14 cellular contexts compared by ENCODE assay signal in the genomic region with DNA sequence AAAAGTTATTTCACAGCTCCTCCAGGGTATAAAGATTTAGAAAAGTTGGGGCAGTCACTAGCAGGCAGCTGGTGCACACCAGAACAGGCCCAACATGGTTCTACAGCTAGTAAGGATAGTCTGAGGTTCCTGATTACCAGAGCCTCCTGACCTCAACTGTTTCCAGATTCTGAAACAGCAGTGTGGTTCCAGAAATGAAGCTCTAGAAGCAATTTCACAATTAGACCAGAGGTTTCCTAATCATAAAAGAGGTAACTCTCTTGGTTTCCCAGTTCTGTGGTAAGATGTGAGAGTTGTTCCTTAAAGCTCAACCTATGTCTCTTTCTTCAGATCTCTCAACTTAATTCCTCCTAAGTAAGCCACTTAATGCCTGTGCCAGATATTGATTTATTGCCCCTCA. TPM values are rescaled to one million over a fixed set of nuclear protein-coding genes. Genes with fewer than 3 reads are reported as not detected.
DNase-seq lines count a peak whose midpoint lies in the region; ATAC-seq lines count a peak whose summit lies in the region.
"Had no signal": no experiment of that assay in that cellular context is flagged by ENCODE, and none has a peak within 500 bp of the region (broad histone marks: within the 10 kb centered on the region; RNA-seq: fewer than 3 reads in every experiment).

No MANE protein-coding gene starts in this region.

- H3K4me3 Mint-ChIP-seq in activated naive CD8-positive, alpha-beta T cell treated with anti-CD3 and anti-CD28 coated beads, Interleukin-2, amount 50 U/mL, for 24 hours: no peak overlapping the region
- no peak overlapping the region for H3K4me3 Mint-ChIP-seq in activated naive CD8-positive, alpha-beta T cell treated with anti-CD3 and anti-CD28 coated beads for 36 hours
- H3K4me3 Mint-ChIP-seq in stimulated activated naive CD8-positive, alpha-beta T cell treated with anti-CD3 and anti-CD28 coated beads, Interleukin-15, amount 100 ng/mL, for 72 hours: no peak overlapping the region
- H3K4me3 Mint-ChIP-seq in activated T-cell treated with anti-CD3 and anti-CD28 coated beads, Interleukin-2, amount 50 U/mL, for 24 hours: no peak overlapping the region
- H3K4me3 Mint-ChIP-seq: activated CD4-positive, alpha-beta memory T cell treated with anti-CD3 and anti-CD28 coated beads, Interleukin-2, amount 10 ng/mL, durations not matched to agents 7 days and 5 days had no signal

- no peak overlapping the region for H3K27ac Mint-ChIP-seq in activated naive CD8-positive, alpha-beta T cell treated with anti-CD3 and anti-CD28 coated beads, Interleukin-2, amount 50 U/mL, for 24 hours
- no peak overlapping the region for H3K27ac Mint-ChIP-seq in activated naive CD8-positive, alpha-beta T cell treated with anti-CD3 and anti-CD28 coated beads for 36 hours
- no peak overlapping the region for H3K27ac Mint-ChIP-seq in stimulated activated naive CD8-positive, alpha-beta T cell treated with anti-CD3 and anti-CD28 coated beads, Interleukin-15, amount 100 ng/mL, for 72 hours
- no peak overlapping the region for H3K27ac Mint-ChIP-seq in activated T-cell treated with anti-CD3 and anti-CD28 coated beads, Interleukin-2, amount 50 U/mL, for 24 hours
- H3K27ac Mint-ChIP-seq: activated CD4-positive, alpha-beta memory T cell treated with anti-CD3 and anti-CD28 coated beads, Interleukin-2, amount 10 ng/mL, durations not matched to agents 7 days and 5 days had no signal

- H3K36me3 Mint-ChIP-seq in activated naive CD8-positive, alpha-beta T cell treated with anti-CD3 and anti-CD28 coated beads, Interleukin-2, amount 50 U/mL, for 24 hours (ENCODE audit: low read depth): peaks cover 14% of the 10 kb centered on the region
- H3K36me3 Mint-ChIP-seq in activated naive CD8-positive, alpha-beta T cell treated with anti-CD3 and anti-CD28 coated beads for 36 hours: peaks cover 32% of the 10 kb centered on the region
- H3K36me3 Mint-ChIP-seq in activated T-cell treated with anti-CD3 and anti-CD28 coated beads, Interleukin-2, amount 50 U/mL, for 24 hours (ENCODE audit: low read depth): peaks cover 10% of the 10 kb centered on the region

- H3K4me1 Mint-ChIP-seq in activated naive CD8-positive, alpha-beta T cell treated with anti-CD3 and anti-CD28 coated beads, Interleukin-2, amount 50 U/mL, for 24 hours: peaks cover 76% of the 10 kb centered on the region
- peaks cover 60% of the 10 kb centered on the region for H3K4me1 Mint-ChIP-seq in activated naive CD8-positive, alpha-beta T cell treated with anti-CD3 and anti-CD28 coated beads for 36 hours
- H3K4me1 Mint-ChIP-seq in stimulated activated naive CD8-positive, alpha-beta T cell treated with anti-CD3 and anti-CD28 coated beads, Interleukin-15, amount 100 ng/mL, for 72 hours: peaks cover 76% of the 10 kb centered on the region
- H3K4me1 Mint-ChIP-seq in activated T-cell treated with anti-CD3 and anti-CD28 coated beads, Interleukin-2, amount 50 U/mL, for 24 hours (ENCODE audit: low read depth): peaks cover 76% of the 10 kb centered on the region

- ATAC-seq in activated naive CD8-positive, alpha-beta T cell treated with anti-CD3 and anti-CD28 coated beads, Interleukin-2, amount 50 U/mL, for 24 hours: peak; percentile 66
- ATAC-seq in Right ventricle myocardium superior (ENCODE audit: poor library complexity): peak; percentile 35
- peak; percentile 86 for ATAC-seq in stimulated activated naive CD8-positive, alpha-beta T cell treated with anti-CD3 and anti-CD28 coated beads, Interleukin-15, amount 100 ng/mL, for 72 hours
- ATAC-seq: K562 had no signal

- no peaks in the 10 kb centered on the region for H3K27me3 Mint-ChIP-seq in activated naive CD8-positive, alpha-beta T cell treated with anti-CD3 and anti-CD28 coated beads, Interleukin-2, amount 50 U/mL, for 24 hours
- H3K27me3 Mint-ChIP-seq in activated naive CD8-positive, alpha-beta T cell treated with anti-CD3 and anti-CD28 coated beads for 36 hours: no peaks in the 10 kb centered on the region
- H3K27me3 Mint-ChIP-seq in stimulated activated naive CD8-positive, alpha-beta T cell treated with anti-CD3 and anti-CD28 coated beads, Interleukin-15, amount 100 ng/mL, for 72 hours: no peaks in the 10 kb centered on the region
- no peaks in the 10 kb centered on the region for H3K27me3 Mint-ChIP-seq in activated T-cell treated with anti-CD3 and anti-CD28 coated beads, Interleukin-2, amount 50 U/mL, for 24 hours
- H3K27me3 Mint-ChIP-seq: activated CD4-positive, alpha-beta memory T cell treated with anti-CD3 and anti-CD28 coated beads, Interleukin-2, amount 10 ng/mL, durations not matched to agents 7 days and 5 days had no signal

- intact Hi-C loops in Right ventricle myocardium superior (cut with DNase I): no loop called here

- DNase-seq in activated naive CD8-positive, alpha-beta T cell treated with anti-CD3 and anti-CD28 coated beads, Interleukin-2, amount 50 U/mL, for 24 hours: no peak
- DNase-seq in activated naive CD8-positive, alpha-beta T cell treated with anti-CD3 and anti-CD28 coated beads for 36 hours: no peak
- DNase-seq in NOMO-1 treated with dmso at 0.1 percent for 144 hours (lab: John Stamatoyannopoulos, UW; ENCODE audit: unreplicated experiment): peak; percentile 42
- no peak for DNase-seq in Right ventricle myocardium superior
- DNase-seq in stimulated activated naive CD8-positive, alpha-beta T cell treated with anti-CD3 and anti-CD28 coated beads, Interleukin-15, amount 100 ng/mL, for 72 hours: no peak
- no peak for DNase-seq in activated T-cell treated with anti-CD3 and anti-CD28 coated beads, Interleukin-2, amount 50 U/mL, for 24 hours
- DNase-seq in NCI-H1417 treated with DMSO at 0.1 percent for 48 hours (lab: John Stamatoyannopoulos, UW): no peak
- DNase-seq in RKO (ENCODE audit: low spot score): no peak
- DNase-seq: activated CD4-positive, alpha-beta memory T cell treated with anti-CD3 and anti-CD28 coated beads, Interleukin-2, amount 10 ng/mL, durations not matched to agents 7 days and 5 days; activated naive CD4-positive, alpha-beta T cell treated with Interleukin-2 at 50 U/mL for 16 hours; foreskin melanocyte; mesenchymal stem cell; NCI-H2029 treated with DMSO at 0.1 percent for 48 hours had no signal

- peaks cover 12% of the 10 kb centered on the region for H3K9me3 Mint-ChIP-seq in activated naive CD8-positive, alpha-beta T cell treated with anti-CD3 and anti-CD28 coated beads, Interleukin-2, amount 50 U/mL, for 24 hours
- peaks cover 16% of the 10 kb centered on the region for H3K9me3 Mint-ChIP-seq in activated naive CD8-positive, alpha-beta T cell treated with anti-CD3 and anti-CD28 coated beads for 36 hours
- no peaks in the 10 kb centered on the region for H3K9me3 Mint-ChIP-seq in stimulated activated naive CD8-positive, alpha-beta T cell treated with anti-CD3 and anti-CD28 coated beads, Interleukin-15, amount 100 ng/mL, for 72 hours
- peaks cover 2% of the 10 kb centered on the region for H3K9me3 Mint-ChIP-seq in activated T-cell treated with anti-CD3 and anti-CD28 coated beads, Interleukin-2, amount 50 U/mL, for 24 hours

RNA-seq across cellular contexts. Expression of a gene that starts 11.9 kb away (rescaled TPM):
- 10 to 100 TPM; 31.9 to 35.6 TPM for total RNA-seq in activated naive CD8-positive, alpha-beta T cell treated with anti-CD3 and anti-CD28 coated beads for 36 hours
- total RNA-seq in Right ventricle myocardium superior: 78.3 TPM

Comparison
In these comparisons a context has a peak if more than half of its experiments do, and no peak if none do; other contexts are left out.
1. ATAC-seq: peak in every context shown above with its lines; median percentile 86 in stimulated activated naive CD8-positive, alpha-beta T cell treated with anti-CD3 and anti-CD28 coated beads, Interleukin-15, amount 100 ng/mL, for 72 hours; 66 in activated naive CD8-positive, alpha-beta T cell treated with anti-CD3 and anti-CD28 coated beads, Interleukin-2, amount 50 U/mL, for 24 hours; 35 in Right ventricle myocardium superior.